ENCODE assay signal across 19 cellular contexts in genomic region chr1:202642212-202642611, GRCh38.
DNase-seq lines count a peak whose midpoint lies in the region; ATAC-seq and TF ChIP-seq lines count a peak whose summit lies in the region.
"Had no signal": no experiment of that assay in that cellular context is flagged by ENCODE, and none has a peak within 500 bp of the region (broad histone marks: within the 10 kb centered on the region; RNA-seq: fewer than 3 reads in every experiment).

No MANE protein-coding gene starts in this region.

- peak overlapping the region; percentile 72 for H3K4me3 Mint-ChIP-seq in activated T-cell treated with anti-CD3 and anti-CD28 coated beads, Interleukin-2, amount 50 U/mL, for 4 hours
- H3K4me3 Mint-ChIP-seq in WTC11, result peak overlapping the region; percentile 89
- H3K4me3 Mint-ChIP-seq in T-helper 2 cell treated with Interferon-gamma antibody and Interleukin-4, amounts not matched to agents 5 μg/mL and 100 μg/mL, for 36 hours, result no peak overlapping the region
- H3K4me3 Mint-ChIP-seq: activated CD8-positive, alpha-beta T cell treated with anti-CD3 and anti-CD28 coated beads, Interleukin-2, amount 10 ng/mL, durations not matched to agents 7 days and 5 days had no signal

- no peaks in the 10 kb centered on the region for H3K36me3 ChIP-seq in rectal smooth muscle tissue (ENCODE audit: control insufficient read depth, insufficient read depth, low read length)
- H3K36me3 ChIP-seq: uterus had no signal

- H3K9me3 Mint-ChIP-seq in activated T-cell treated with anti-CD3 and anti-CD28 coated beads, Interleukin-2, amount 50 U/mL, for 4 hours, result no peaks in the 10 kb centered on the region
- H3K9me3 Mint-ChIP-seq in WTC11, result no peaks in the 10 kb centered on the region
- no peaks in the 10 kb centered on the region for H3K9me3 Mint-ChIP-seq in T-helper 2 cell treated with Interferon-gamma antibody and Interleukin-4, amounts not matched to agents 5 μg/mL and 100 μg/mL, for 36 hours

- no peak for DNase-seq in activated T-cell treated with anti-CD3 and anti-CD28 coated beads, Interleukin-2, amount 50 U/mL, for 4 hours
- no peak for DNase-seq in activated T-cell treated with anti-CD3 and anti-CD28 coated beads, Interleukin-2, amount 50 U/mL, for 48 hours
- DNase-seq in WTC11 (ENCODE audit: low spot score) (no peak), cerebellum (ENCODE audit: low spot score) (no peak)
- no peak for DNase-seq in stimulated activated CD4-positive, alpha-beta T cell treated with anti-CD3 and anti-CD28 coated beads, Interleukin-12 subunit alpha, Interleukin-12 subunit beta, amount 100 ng/mL, for 4 hours
- DNase-seq in T-helper 2 cell treated with Interferon-gamma antibody and Interleukin-4, amounts not matched to agents 5 μg/mL and 100 μg/mL, for 36 hours (ENCODE audit: low spot score), result no peak
- DNase-seq: activated CD8-positive, alpha-beta T cell treated with anti-CD3 and anti-CD28 coated beads, Interleukin-2, amount 10 ng/mL, durations not matched to agents 7 days and 5 days; activated gamma-delta T cell treated with Interleukin-2 at 50 U/mL for 16 hours; effector CD8-positive, alpha-beta T cell; foreskin melanocyte; GOT3; islet precursor cell; NCI-H1105; NCI-H2227 treated with DMSO at 0.1 percent for 48 hours; SIG-M5; stimulated activated CD4-positive, alpha-beta T cell treated with anti-CD3 and anti-CD28 coated beads, Interleukin-4, amount 100 ng/mL, for 1 hour; uterus had no signal

- H3K4me3 ChIP-seq in iPS-11a (ENCODE audit: low read depth, low read length), result peak overlapping the region; percentile 41
- H3K4me3 ChIP-seq in rectal smooth muscle tissue (ENCODE audit: low read length), result peak overlapping the region; percentile 14

- H3K27ac Mint-ChIP-seq in WTC11, result no peak overlapping the region
- H3K27ac Mint-ChIP-seq in T-helper 2 cell treated with Interferon-gamma antibody and Interleukin-4, amounts not matched to agents 5 μg/mL and 100 μg/mL, for 36 hours, result no peak overlapping the region
- H3K27ac Mint-ChIP-seq: activated CD8-positive, alpha-beta T cell treated with anti-CD3 and anti-CD28 coated beads, Interleukin-2, amount 10 ng/mL, durations not matched to agents 7 days and 5 days had no signal

- POLR2A ChIA-PET in WTC11 (lab: Charles Lee), result interaction anchor here (0.5 kb wide), 1 partner anchor 355 kb away, joined by 5 read pairs; no protein-coding TSS in a partner anchor

- no peak for ATAC-seq in activated T-cell treated with anti-CD3 and anti-CD28 coated beads, Interleukin-2, amount 50 U/mL, for 4 hours
- no peak for ATAC-seq in WTC11

- H3K4me1 ChIP-seq in rectal smooth muscle tissue (ENCODE audit: control insufficient read depth, insufficient read depth, low read length), result peaks cover 3% of the 10 kb centered on the region

- peaks cover 24% of the 10 kb centered on the region for H3K4me1 Mint-ChIP-seq in activated T-cell treated with anti-CD3 and anti-CD28 coated beads, Interleukin-2, amount 50 U/mL, for 4 hours (ENCODE audit: low read depth)
- peaks cover 67% of the 10 kb centered on the region for H3K4me1 Mint-ChIP-seq in WTC11
- peaks cover 3% of the 10 kb centered on the region for H3K4me1 Mint-ChIP-seq in T-helper 2 cell treated with Interferon-gamma antibody and Interleukin-4, amounts not matched to agents 5 μg/mL and 100 μg/mL, for 36 hours (ENCODE audit: low read depth)

- H3K9ac ChIP-seq in rectal smooth muscle tissue (ENCODE audit: low read length), result no peak overlapping the region

- peaks cover 74% of the 10 kb centered on the region for H3K27me3 Mint-ChIP-seq in activated T-cell treated with anti-CD3 and anti-CD28 coated beads, Interleukin-2, amount 50 U/mL, for 4 hours (ENCODE audit: low read depth)
- peaks cover 53% of the 10 kb centered on the region for H3K27me3 Mint-ChIP-seq in WTC11 (ENCODE audit: low read depth)
- H3K27me3 Mint-ChIP-seq in T-helper 2 cell treated with Interferon-gamma antibody and Interleukin-4, amounts not matched to agents 5 μg/mL and 100 μg/mL, for 36 hours (ENCODE audit: low read depth), result peaks cover 85% of the 10 kb centered on the region

- H3K27ac ChIP-seq in rectal smooth muscle tissue (ENCODE audit: low read depth, low read length), result no peak overlapping the region
- H3K27ac ChIP-seq: uterus had no signal

- peaks cover 21% of the 10 kb centered on the region for H3K27me3 ChIP-seq in rectal smooth muscle tissue (ENCODE audit: control insufficient read depth, insufficient read depth, low read length)

- no peak for TF ChIP-seq CTCF in WTC11 (IDR thresholded peaks at IDR 0.05)

- CTCF ChIA-PET in WTC11 (lab: Charles Lee), result interaction anchor here (1.1 kb wide), 1 partner anchor 80 kb away, joined by 3 read pairs; no protein-coding TSS in a partner anchor

- no peaks in the 10 kb centered on the region for H3K36me3 Mint-ChIP-seq in activated T-cell treated with anti-CD3 and anti-CD28 coated beads, Interleukin-2, amount 50 U/mL, for 4 hours (ENCODE audit: insufficient read depth)
- no peaks in the 10 kb centered on the region for H3K36me3 Mint-ChIP-seq in WTC11
- H3K36me3 Mint-ChIP-seq in T-helper 2 cell treated with Interferon-gamma antibody and Interleukin-4, amounts not matched to agents 5 μg/mL and 100 μg/mL, for 36 hours (ENCODE audit: low read depth), result no peaks in the 10 kb centered on the region

TF ChIP-seq in WTC11, 78 proteins besides CTCF, POLR2A, EP300 and RAD21:
- TF ChIP-seq OVOL2 (CRISPR knock-in tag; IDR thresholded peaks at IDR 0.05; ENCODE audit: borderline replicate concordance), result no peak
TF ChIP-seq in WTC11: peak in this region for 0.
